1 cellular context compared by ENCODE assay signal in the genomic region with DNA sequence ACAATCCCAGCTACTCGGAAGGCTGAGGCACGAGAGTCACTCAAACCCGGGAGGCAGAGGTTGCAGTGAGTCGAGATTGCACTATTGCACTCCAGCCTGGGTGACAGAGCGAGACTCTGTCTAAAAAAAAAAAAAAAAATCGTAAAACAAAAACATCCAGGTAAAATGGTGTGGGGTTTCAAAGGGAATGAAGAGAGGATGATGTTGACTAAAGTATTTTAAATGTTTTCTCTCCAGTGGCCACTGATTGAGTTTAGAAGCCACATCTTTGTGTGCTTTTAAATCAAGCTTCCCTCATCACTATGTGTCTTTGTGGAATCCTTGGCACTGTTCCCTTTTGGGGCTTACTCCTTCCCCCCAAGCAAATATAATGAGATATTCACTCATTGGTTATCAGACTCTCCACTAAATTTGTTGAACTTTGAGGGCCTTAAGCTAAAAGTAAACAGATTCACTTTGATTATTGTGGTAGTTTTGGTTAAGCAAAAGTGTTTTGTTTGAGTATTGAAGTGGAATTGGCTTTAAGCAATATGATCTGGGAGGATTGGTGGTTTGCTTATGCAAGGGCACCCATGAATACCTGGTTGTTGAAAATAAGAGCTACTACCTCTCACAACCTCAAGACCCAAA.
TF ChIP-seq lines count a peak whose summit lies in the region.

No MANE protein-coding gene starts in this region.

TF ChIP-seq in HepG2, 621 proteins besides CTCF, POLR2A, EP300 and RAD21 (continued from another document and continues in another):
- TF ChIP-seq THAP9 (CRISPR knock-in tag; IDR thresholded peaks at IDR 0.05; ENCODE audit: borderline replicate concordance), result no peak
- no peak for TF ChIP-seq MAFF (IDR thresholded peaks at IDR 0.05; ENCODE audit: low read depth, low read length)
- no peak for TF ChIP-seq ZBTB40 (IDR thresholded peaks at IDR 0.05)
- TF ChIP-seq ZBTB40 (CRISPR knock-in tag; IDR thresholded peaks at IDR 0.05), result no peak
- no peak for TF ChIP-seq SNAPC4 (CRISPR knock-in tag; IDR thresholded peaks at IDR 0.05)
- no peak for TF ChIP-seq ZNF777 (CRISPR knock-in tag; IDR thresholded peaks at IDR 0.05)
- TF ChIP-seq ZNF383 (CRISPR knock-in tag; IDR thresholded peaks at IDR 0.05; ENCODE audit: borderline replicate concordance), result no peak
- no peak for TF ChIP-seq ZNF180 (CRISPR knock-in tag; IDR thresholded peaks at IDR 0.05; ENCODE audit: borderline replicate concordance, low read depth)
- no peak for TF ChIP-seq KAT7 (CRISPR knock-in tag; IDR thresholded peaks at IDR 0.05; ENCODE audit: borderline replicate concordance)
- TF ChIP-seq NONO (IDR thresholded peaks at IDR 0.05), result no peak
- TF ChIP-seq NONO (CRISPR knock-in tag; conservative IDR thresholded peaks at IDR 0.05), result no peak
- TF ChIP-seq ARID3A (IDR thresholded peaks at IDR 0.05; ENCODE audit: low read depth, low read length), result no peak; the same call in 1 of the 2 replicates
- TF ChIP-seq, protein P1, sequence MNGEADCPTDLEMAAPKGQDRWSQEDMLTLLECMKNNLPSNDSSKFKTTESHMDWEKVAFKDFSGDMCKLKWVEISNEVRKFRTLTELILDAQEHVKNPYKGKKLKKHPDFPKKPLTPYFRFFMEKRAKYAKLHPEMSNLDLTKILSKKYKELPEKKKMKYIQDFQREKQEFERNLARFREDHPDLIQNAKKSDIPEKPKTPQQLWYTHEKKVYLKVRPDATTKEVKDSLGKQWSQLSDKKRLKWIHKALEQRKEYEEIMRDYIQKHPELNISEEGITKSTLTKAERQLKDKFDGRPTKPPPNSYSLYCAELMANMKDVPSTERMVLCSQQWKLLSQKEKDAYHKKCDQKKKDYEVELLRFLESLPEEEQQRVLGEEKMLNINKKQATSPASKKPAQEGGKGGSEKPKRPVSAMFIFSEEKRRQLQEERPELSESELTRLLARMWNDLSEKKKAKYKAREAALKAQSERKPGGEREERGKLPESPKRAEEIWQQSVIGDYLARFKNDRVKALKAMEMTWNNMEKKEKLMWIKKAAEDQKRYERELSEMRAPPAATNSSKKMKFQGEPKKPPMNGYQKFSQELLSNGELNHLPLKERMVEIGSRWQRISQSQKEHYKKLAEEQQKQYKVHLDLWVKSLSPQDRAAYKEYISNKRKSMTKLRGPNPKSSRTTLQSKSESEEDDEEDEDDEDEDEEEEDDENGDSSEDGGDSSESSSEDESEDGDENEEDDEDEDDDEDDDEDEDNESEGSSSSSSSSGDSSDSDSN (CRISPR knock-in tag; IDR thresholded peaks at IDR 0.05), result no peak
- TF ChIP-seq, protein P2, sequence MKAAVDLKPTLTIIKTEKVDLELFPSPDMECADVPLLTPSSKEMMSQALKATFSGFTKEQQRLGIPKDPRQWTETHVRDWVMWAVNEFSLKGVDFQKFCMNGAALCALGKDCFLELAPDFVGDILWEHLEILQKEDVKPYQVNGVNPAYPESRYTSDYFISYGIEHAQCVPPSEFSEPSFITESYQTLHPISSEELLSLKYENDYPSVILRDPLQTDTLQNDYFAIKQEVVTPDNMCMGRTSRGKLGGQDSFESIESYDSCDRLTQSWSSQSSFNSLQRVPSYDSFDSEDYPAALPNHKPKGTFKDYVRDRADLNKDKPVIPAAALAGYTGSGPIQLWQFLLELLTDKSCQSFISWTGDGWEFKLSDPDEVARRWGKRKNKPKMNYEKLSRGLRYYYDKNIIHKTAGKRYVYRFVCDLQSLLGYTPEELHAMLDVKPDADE (CRISPR knock-in tag; IDR thresholded peaks at IDR 0.05), result no peak
- TF ChIP-seq ZNF33B (CRISPR knock-in tag; IDR thresholded peaks at IDR 0.05), result no peak
- no peak for TF ChIP-seq ZBTB10 (CRISPR knock-in tag; IDR thresholded peaks at IDR 0.05; ENCODE audit: borderline replicate concordance)
- no peak for TF ChIP-seq HNRNPUL1 (IDR thresholded peaks at IDR 0.05; ENCODE audit: low read depth, low read length)
